Comparison of ENCODE assay signal across 19 cellular contexts in the genomic region with DNA sequence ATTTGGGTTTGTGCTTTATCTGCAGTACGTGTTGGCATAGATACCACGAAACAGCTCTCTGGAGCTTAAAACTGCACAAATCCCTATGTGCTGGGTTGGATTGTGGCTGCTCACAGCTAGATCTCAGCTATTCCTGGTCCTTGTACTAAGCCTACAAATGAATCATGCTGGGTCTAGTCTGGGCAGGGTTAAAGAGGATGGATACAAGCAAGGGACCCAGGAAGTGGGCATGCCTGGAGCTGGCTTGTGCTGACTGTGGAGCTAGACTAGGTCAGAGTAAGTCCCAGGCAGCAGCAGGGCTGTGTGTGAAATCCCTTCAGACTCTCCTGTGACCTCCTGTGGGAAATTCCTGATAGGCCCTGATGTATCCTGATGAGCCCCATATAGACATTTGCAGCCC. TPM values are rescaled to one million over a fixed set of nuclear protein-coding genes. Genes with fewer than 3 reads are reported as not detected.
DNase-seq lines count a peak whose midpoint lies in the region; ATAC-seq, FAIRE-seq and TF ChIP-seq lines count a peak whose summit lies in the region.
"Had no signal": no experiment of that assay in that cellular context is flagged by ENCODE, and none has a peak within 500 bp of the region (broad histone marks: within the 10 kb centered on the region; RNA-seq: fewer than 3 reads in every experiment).

No MANE protein-coding gene starts in this region.

- no peaks in the 10 kb centered on the region for H3K27me3 ChIP-seq in foreskin keratinocyte

- TF ChIP-seq POLR2A in H54 (IDR thresholded peaks at IDR 0.05; ENCODE audit: low read depth, low read length), result no peak

- DNase-seq in H54 (ENCODE audit: insufficient read length, low spot score), result peak; percentile 12
- peak; percentile 46 for DNase-seq in NCI-H226
- DNase-seq in foreskin keratinocyte, result peak; percentile 92 to 93
- no peak for DNase-seq in type B pancreatic cell (ENCODE audit: extremely low spot score, unreplicated experiment)
- DNase-seq in head of caudate nucleus, result no peak
- DNase-seq in NK-92 (lab: John Stamatoyannopoulos, UW; ENCODE audit: unreplicated experiment), result no peak
- DNase-seq in islet precursor cell, result no peak
- DNase-seq: activated CD4-positive, alpha-beta T cell treated with anti-CD3 and anti-CD28 coated beads, Interleukin-2, amount 10 ng/mL, durations not matched to agents 24 days and 14 days; anterior cingulate cortex; cerebellar nuclear complex; DMS153; NCI-H2081 treated with DMSO at 0.1 percent for 48 hours; NCI-H524; occipital lobe; stimulated activated CD4-positive, alpha-beta T cell treated with anti-CD3 and anti-CD28 coated beads, Interleukin-4, amount 100 ng/mL, for 1 hour had no signal

- H3K9me3 Mint-ChIP-seq in type B pancreatic cell, result peaks cover 12% of the 10 kb centered on the region

- peaks cover 8% of the 10 kb centered on the region for H3K4me1 Mint-ChIP-seq in type B pancreatic cell (ENCODE audit: unreplicated experiment)

- peaks cover 3% of the 10 kb centered on the region for H3K36me3 Mint-ChIP-seq in type B pancreatic cell

- TF ChIP-seq CTCF in foreskin keratinocyte (conservative IDR thresholded peaks at IDR 0.05), result no peak
- no peak for TF ChIP-seq CTCF in type B pancreatic cell (conservative IDR thresholded peaks at IDR 0.05)

- no peak for FAIRE-seq in H54 (lab: Jason Lieb, UNC)
- FAIRE-seq: TTC549 had no signal

- ATAC-seq in foreskin keratinocyte, result peak; percentile 83
- ATAC-seq: SK-N-SH treated with all-trans-retinoic acid at 6 μM for 48 hours had no signal

- peak overlapping the region; percentile 31 for H3K4me3 Mint-ChIP-seq in type B pancreatic cell
- H3K4me3 Mint-ChIP-seq: activated CD4-positive, alpha-beta T cell treated with anti-CD3 and anti-CD28 coated beads, Interleukin-2, amount 10 ng/mL, durations not matched to agents 24 days and 14 days had no signal

- intact Hi-C loops in head of caudate nucleus (cut with DNase I), result loop anchor here (10.0 kb wide), 1 partner anchor 170 kb away; no protein-coding TSS in a partner anchor

- peak overlapping the region; percentile 8 for H3K27ac Mint-ChIP-seq in type B pancreatic cell
- H3K27ac Mint-ChIP-seq: activated CD4-positive, alpha-beta T cell treated with anti-CD3 and anti-CD28 coated beads, Interleukin-2, amount 10 ng/mL, durations not matched to agents 24 days and 14 days had no signal

- H3K27me3 Mint-ChIP-seq in type B pancreatic cell, result peaks cover 35% of the 10 kb centered on the region

- H3K4me1 ChIP-seq in foreskin keratinocyte, result peaks cover 17% of the 10 kb centered on the region

- peak overlapping the region; percentile 29 for H3K27ac ChIP-seq in foreskin keratinocyte

RNA-seq across cellular contexts. Expression of a gene that starts 3.9 kb away (rescaled TPM):
- total RNA-seq in foreskin keratinocyte (4.4 and 5.4 TPM in 2 replicates), type B pancreatic cell (ENCODE audit: low replicate concordance) (4.3 and 12.2 TPM in 2 replicates)
- polyA plus RNA-seq in foreskin keratinocyte, result 1.7 and 2.4 TPM in 2 replicates

RNA-seq across cellular contexts. Expression of a gene that starts 42.8 kb away (rescaled TPM):
- not detected in 2 replicates for total RNA-seq in foreskin keratinocyte
- polyA plus RNA-seq in foreskin keratinocyte, result not detected in 2 replicates
- not detected in 2 replicates for total RNA-seq in type B pancreatic cell (ENCODE audit: low replicate concordance)
- total RNA-seq: activated CD4-positive, alpha-beta T cell treated with anti-CD3 and anti-CD28 coated beads, Interleukin-2, amount 10 ng/mL, durations not matched to agents 24 days and 14 days; left lobe of liver had no signal
- polyA plus RNA-seq: BJ had no signal

Comparison
In these comparisons a context has a peak if more than half of its experiments do, and no peak if none do; other contexts are left out.
1. DNase-seq: peak in H54 (single experiment), NCI-H226 (single experiment) and foreskin keratinocyte (2 of 2); none in type B pancreatic cell (single experiment), head of caudate nucleus (0 of 42), NK-92 (single experiment) and islet precursor cell (single experiment).